ENCODE assay signal across 1 cellular context in the genomic region with DNA sequence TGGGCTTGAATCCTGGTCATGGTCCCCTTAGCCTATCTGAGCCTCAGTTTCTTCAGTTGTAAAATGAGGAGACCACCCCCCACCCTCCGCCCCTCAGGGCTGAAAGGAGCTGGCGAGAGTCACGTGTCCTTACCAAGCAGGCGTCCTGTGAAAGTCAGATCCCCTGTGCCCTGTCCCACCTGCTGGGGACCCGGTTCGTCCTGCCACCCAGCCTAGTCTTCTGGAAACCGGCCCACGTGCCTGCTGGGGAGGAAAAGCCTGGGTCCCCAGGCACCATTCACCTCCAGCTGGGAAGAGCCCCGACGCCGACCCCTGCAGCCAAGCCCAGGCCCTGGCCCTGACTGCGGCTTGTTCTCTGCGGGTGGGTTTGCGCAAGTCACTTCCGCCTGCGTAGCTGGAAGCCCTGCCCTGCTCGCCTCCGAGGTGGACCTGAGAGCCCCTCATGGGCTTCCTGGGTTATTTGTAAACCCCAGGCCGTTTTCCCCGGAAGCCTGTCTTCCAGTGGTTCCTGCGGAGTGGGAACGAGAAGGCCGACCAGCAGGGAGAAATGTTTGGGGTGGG.
A peak's percentile ranks its signal among the peaks of the same experiment; 100 is the strongest.
TF ChIP-seq lines count a peak whose summit lies in the region.

No MANE protein-coding gene starts in this region.

TF ChIP-seq in HepG2, 621 proteins besides CTCF, POLR2A, EP300 and RAD21 (continues in another document):
- TF ChIP-seq ZNF772 (CRISPR knock-in tag; IDR thresholded peaks at IDR 0.05) (0 out of 2 replicates have a peak, but pooled peaks have one; percentile 10), HOXA9 (CRISPR knock-in tag; IDR thresholded peaks at IDR 0.05; ENCODE audit: borderline replicate concordance) (no peak), CEBPG (CRISPR knock-in tag; IDR thresholded peaks at IDR 0.05) (peak; percentile 50; the same call in 1 of the 2 replicates), SMYD3 (CRISPR knock-in tag; IDR thresholded peaks at IDR 0.05) (no peak), ONECUT2 (CRISPR knock-in tag; IDR thresholded peaks at IDR 0.05) (no peak), TEAD3 (CRISPR knock-in tag; optimal IDR thresholded peaks at IDR 0.05; ENCODE audit: borderline replicate concordance) (peak; percentile 3), NR3C1 (CRISPR knock-in tag; IDR thresholded peaks at IDR 0.05) (no peak), ZNF264 (CRISPR knock-in tag; IDR thresholded peaks at IDR 0.05) (0 out of 2 replicates have a peak, but pooled peaks have one; percentile 14), ZSCAN20 (CRISPR knock-in tag; IDR thresholded peaks at IDR 0.05; ENCODE audit: borderline replicate concordance) (0 out of 2 replicates have a peak, but pooled peaks have one; percentile 25), CREM (IDR thresholded peaks at IDR 0.05) (no peak), CREM (CRISPR knock-in tag; IDR thresholded peaks at IDR 0.05) (no peak), XBP1 (CRISPR knock-in tag; IDR thresholded peaks at IDR 0.05) (no peak), NFIC (IDR thresholded peaks at IDR 0.05; ENCODE audit: low read length) (no peak), HNRNPLL (IDR thresholded peaks at IDR 0.05; ENCODE audit: low read depth, low read length, poor library complexity, severe bottlenecking) (peak; percentile 69), HNF4A (CRISPR knock-in tag; IDR thresholded peaks at IDR 0.05) (no peak), ZNF333 (CRISPR knock-in tag; IDR thresholded peaks at IDR 0.05; ENCODE audit: borderline replicate concordance) (0 out of 2 replicates have a peak, but pooled peaks have one; percentile 14)
- TF ChIP-seq, protein P1, sequence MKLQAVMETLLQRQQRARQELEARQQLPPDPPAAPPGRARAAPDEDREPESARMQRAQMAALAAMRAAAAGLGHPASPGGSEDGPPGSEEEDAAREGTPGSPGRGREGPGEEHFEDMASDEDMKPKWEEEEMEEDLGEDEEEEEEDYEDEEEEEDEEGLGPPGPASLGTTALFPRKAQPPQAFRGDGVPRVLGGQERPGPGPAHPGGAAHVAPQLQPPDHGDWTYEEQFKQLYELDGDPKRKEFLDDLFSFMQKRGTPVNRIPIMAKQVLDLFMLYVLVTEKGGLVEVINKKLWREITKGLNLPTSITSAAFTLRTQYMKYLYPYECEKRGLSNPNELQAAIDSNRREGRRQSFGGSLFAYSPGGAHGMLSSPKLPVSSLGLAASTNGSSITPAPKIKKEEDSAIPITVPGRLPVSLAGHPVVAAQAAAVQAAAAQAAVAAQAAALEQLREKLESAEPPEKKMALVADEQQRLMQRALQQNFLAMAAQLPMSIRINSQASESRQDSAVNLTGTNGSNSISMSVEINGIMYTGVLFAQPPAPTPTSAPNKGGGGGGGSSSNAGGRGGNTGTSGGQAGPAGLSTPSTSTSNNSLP (IDR thresholded peaks at IDR 0.05; ENCODE audit: low read depth, low read length), result no peak
- TF ChIP-seq, protein P2, sequence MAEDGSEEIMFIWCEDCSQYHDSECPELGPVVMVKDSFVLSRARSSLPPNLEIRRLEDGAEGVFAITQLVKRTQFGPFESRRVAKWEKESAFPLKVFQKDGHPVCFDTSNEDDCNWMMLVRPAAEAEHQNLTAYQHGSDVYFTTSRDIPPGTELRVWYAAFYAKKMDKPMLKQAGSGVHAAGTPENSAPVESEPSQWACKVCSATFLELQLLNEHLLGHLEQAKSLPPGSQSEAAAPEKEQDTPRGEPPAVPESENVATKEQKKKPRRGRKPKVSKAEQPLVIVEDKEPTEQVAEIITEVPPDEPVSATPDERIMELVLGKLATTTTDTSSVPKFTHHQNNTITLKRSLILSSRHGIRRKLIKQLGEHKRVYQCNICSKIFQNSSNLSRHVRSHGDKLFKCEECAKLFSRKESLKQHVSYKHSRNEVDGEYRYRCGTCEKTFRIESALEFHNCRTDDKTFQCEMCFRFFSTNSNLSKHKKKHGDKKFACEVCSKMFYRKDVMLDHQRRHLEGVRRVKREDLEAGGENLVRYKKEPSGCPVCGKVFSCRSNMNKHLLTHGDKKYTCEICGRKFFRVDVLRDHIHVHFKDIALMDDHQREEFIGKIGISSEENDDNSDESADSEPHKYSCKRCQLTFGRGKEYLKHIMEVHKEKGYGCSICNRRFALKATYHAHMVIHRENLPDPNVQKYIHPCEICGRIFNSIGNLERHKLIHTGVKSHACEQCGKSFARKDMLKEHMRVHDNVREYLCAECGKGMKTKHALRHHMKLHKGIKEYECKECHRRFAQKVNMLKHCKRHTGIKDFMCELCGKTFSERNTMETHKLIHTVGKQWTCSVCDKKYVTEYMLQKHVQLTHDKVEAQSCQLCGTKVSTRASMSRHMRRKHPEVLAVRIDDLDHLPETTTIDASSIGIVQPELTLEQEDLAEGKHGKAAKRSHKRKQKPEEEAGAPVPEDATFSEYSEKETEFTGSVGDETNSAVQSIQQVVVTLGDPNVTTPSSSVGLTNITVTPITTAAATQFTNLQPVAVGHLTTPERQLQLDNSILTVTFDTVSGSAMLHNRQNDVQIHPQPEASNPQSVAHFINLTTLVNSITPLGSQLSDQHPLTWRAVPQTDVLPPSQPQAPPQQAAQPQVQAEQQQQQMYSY (CRISPR knock-in tag; IDR thresholded peaks at IDR 0.05), result no peak
- TF ChIP-seq, protein P3, sequence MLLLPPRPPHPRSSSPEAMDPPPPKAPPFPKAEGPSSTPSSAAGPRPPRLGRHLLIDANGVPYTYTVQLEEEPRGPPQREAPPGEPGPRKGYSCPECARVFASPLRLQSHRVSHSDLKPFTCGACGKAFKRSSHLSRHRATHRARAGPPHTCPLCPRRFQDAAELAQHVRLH (CRISPR knock-in tag; IDR thresholded peaks at IDR 0.05; ENCODE audit: borderline replicate concordance, low read depth), result 0 out of 2 replicates have a peak, but pooled peaks have one; percentile 18
- TF ChIP-seq, protein P4, sequence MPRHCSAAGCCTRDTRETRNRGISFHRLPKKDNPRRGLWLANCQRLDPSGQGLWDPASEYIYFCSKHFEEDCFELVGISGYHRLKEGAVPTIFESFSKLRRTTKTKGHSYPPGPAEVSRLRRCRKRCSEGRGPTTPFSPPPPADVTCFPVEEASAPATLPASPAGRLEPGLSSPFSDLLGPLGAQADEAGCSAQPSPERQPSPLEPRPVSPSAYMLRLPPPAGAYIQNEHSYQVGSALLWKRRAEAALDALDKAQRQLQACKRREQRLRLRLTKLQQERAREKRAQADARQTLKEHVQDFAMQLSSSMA (CRISPR knock-in tag; IDR thresholded peaks at IDR 0.05), result 0 out of 2 replicates have a peak, but pooled peaks have one; percentile 24
- TF ChIP-seq, protein P5, sequence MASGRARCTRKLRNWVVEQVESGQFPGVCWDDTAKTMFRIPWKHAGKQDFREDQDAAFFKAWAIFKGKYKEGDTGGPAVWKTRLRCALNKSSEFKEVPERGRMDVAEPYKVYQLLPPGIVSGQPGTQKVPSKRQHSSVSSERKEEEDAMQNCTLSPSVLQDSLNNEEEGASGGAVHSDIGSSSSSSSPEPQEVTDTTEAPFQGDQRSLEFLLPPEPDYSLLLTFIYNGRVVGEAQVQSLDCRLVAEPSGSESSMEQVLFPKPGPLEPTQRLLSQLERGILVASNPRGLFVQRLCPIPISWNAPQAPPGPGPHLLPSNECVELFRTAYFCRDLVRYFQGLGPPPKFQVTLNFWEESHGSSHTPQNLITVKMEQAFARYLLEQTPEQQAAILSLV (CRISPR knock-in tag; IDR thresholded peaks at IDR 0.05; ENCODE audit: borderline replicate concordance), result 0 out of 2 replicates have a peak, but pooled peaks have one; percentile 1
- TF ChIP-seq, protein P6, sequence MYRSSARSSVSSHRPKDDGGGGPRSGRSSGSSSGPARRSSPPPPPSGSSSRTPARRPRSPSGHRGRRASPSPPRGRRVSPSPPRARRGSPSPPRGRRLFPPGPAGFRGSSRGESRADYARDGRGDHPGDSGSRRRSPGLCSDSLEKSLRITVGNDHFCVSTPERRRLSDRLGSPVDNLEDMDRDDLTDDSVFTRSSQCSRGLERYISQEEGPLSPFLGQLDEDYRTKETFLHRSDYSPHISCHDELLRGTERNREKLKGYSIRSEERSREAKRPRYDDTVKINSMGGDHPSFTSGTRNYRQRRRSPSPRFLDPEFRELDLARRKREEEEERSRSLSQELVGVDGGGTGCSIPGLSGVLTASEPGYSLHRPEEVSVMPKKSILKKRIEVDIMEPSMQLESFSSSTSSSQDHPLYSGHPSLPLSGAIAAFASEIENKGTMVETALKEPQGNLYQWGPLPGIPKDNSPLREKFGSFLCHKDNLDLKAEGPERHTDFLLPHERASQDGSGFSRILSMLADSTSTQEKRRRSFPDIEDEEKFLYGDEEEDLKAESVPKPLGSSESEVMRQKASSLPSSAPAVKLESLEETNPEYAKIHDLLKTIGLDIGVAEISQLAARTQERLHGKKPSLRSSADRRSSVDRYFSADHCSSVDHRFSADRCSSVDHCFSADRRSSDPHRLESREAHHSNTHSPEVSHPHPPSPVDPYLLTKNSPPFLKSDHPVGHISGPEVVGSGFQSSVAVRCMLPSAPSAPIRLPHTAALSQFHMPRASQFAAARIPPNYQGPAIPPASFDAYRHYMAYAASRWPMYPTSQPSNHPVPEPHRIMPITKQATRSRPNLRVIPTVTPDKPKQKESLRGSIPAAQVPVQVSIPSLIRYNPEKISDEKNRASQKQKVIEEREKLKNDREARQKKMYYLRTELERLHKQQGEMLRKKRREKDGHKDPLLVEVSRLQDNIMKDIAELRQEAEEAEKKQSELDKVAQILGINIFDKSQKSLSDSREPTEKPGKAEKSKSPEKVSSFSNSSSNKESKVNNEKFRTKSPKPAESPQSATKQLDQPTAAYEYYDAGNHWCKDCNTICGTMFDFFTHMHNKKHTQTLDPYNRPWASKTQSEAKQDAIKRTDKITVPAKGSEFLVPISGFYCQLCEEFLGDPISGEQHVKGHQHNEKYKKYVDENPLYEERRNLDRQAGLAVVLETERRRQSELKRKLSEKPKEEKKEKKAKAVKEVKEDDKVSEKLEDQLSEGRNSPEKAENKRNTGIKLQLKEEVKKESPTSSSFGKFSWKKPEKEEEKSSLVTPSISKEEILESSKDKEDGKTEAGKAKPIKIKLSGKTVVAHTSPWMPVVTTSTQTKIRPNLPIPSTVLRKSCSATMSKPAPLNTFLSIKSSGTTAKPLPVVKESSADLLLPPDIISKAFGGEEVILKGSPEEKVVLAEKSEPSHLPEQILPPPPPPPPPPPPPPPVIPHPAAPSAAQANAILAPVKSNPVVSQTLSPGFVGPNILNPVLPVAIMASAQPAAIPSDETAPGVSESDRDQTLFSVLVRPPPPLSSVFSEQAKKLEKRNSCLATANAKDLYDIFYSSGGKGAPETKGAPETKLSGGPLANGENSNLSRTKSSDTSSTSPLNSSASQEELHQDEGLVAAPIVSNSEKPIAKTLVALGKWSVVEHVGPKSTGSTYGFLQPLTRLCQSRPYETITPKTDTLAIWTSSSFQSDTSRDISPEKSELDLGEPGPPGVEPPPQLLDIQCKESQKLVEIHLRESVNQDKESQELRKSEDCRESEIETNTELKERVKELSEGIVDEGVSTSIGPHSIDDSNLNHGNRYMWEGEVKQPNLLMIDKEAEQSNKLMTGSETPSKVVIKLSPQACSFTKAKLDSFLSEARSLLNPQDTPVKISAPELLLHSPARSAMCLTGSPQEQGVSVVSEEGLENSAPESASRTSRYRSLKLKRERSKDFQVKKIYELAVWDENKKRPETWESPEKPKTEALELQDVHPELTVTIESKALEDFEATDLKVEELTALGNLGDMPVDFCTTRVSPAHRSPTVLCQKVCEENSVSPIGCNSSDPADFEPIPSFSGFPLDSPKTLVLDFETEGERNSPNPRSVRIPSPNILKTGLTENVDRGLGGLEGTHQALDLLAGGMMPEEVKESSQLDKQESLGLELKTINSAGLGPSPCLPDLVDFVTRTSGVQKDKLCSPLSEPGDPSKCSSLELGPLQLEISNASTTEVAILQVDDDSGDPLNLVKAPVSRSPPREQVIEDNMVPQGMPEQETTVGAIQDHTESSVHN (CRISPR knock-in tag; IDR thresholded peaks at IDR 0.05), result no peak
- TF ChIP-seq, protein P7, sequence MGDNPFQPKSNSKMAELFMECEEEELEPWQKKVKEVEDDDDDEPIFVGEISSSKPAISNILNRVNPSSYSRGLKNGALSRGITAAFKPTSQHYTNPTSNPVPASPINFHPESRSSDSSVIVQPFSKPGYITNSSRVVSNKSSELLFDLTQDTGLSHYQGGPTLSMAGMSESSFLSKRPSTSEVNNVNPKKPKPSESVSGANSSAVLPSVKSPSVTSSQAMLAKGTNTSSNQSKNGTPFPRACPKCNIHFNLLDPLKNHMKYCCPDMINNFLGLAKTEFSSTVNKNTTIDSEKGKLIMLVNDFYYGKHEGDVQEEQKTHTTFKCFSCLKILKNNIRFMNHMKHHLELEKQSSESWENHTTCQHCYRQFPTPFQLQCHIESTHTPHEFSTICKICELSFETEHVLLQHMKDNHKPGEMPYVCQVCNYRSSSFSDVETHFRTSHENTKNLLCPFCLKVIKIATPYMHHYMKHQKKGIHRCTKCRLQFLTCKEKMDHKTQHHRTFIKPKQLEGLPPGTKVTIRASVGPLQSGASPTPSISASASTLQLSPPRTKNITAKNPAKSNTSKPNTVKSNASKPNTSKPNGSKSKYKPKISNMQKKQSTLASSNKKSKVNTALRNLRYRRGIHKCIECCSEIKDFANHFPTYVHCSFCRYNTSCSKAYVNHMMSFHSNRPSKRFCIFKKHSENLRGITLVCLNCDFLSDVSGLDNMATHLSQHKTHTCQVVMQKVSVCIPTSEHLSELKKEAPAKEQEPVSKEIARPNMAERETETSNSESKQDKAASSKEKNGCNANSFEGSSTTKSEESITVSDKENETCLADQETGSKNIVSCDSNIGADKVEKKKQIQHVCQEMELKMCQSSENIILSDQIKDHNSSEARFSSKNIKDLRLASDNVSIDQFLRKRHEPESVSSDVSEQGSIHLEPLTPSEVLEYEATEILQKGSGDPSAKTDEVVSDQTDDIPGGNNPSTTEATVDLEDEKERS (CRISPR knock-in tag; IDR thresholded peaks at IDR 0.05), result no peak
